ENCODE assay signal across 15 cellular contexts in the genomic region with DNA sequence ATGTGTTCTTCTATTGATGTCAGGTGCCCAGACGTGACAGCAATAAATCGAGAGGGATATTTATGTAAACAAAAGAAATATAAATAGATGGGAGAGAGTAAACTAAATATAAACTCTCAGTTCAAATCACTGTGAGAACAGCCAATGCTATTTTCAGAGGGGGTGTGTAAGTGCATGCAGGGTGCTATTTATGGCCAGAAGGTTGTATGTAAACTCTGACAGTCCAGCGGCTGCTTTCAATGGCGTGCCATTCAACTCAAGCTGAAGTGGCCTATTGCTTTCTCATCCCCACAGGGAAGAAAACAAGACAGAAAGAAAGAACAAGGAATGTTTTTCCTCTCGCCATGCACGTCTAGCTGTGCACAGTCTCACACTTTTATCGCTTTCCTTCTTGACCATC.
"Had no signal": no experiment of that assay in that cellular context is flagged by ENCODE, and none has a peak within 500 bp of the region (broad histone marks: within the 10 kb centered on the region; RNA-seq: fewer than 3 reads in every experiment).

No MANE protein-coding gene starts in this region.

- H3K4me1 ChIP-seq: breast epithelium, gastroesophageal sphincter, left lung, stomach, testis had no signal

- H3K36me3 ChIP-seq: breast epithelium, gastroesophageal sphincter, left lung, right lobe of liver, stomach had no signal

- ATAC-seq: gastroesophageal sphincter, right lobe of liver had no signal

- H3K27me3 ChIP-seq: hepatocyte, right lobe of liver, testis had no signal

- H3K27ac ChIP-seq: breast epithelium, gastroesophageal sphincter, hepatocyte, left lung, right lobe of liver, stomach, testis had no signal

- H3K4me3 ChIP-seq: breast epithelium, gastroesophageal sphincter, hepatocyte, left lung, right lobe of liver, stomach, testis had no signal

- H3K9me3 ChIP-seq: breast epithelium, gastroesophageal sphincter, left lung, right lobe of liver, stomach, testis had no signal

- DNase-seq: activated CD4-positive, alpha-beta T cell treated with anti-CD3 and anti-CD28 coated beads, Interleukin-2, amount 10 ng/mL, durations not matched to agents 24 days and 14 days; activated CD4-positive, CD25-positive, alpha-beta regulatory T cell; activated CD8-positive, alpha-beta memory T cell treated with anti-CD3 and anti-CD28 coated beads for 24 hours; anterior cingulate cortex; islet precursor cell; left lung; occipital lobe; right lobe of liver; stimulated activated CD4-positive, alpha-beta T cell treated with anti-CD3 and anti-CD28 coated beads, Interleukin-1b, Interleukin-23, amount 100 ng/mL, for 48 hours; stomach; T-helper 2 cell; testis had no signal
